1 cellular context compared by ENCODE assay signal in the genomic region with DNA sequence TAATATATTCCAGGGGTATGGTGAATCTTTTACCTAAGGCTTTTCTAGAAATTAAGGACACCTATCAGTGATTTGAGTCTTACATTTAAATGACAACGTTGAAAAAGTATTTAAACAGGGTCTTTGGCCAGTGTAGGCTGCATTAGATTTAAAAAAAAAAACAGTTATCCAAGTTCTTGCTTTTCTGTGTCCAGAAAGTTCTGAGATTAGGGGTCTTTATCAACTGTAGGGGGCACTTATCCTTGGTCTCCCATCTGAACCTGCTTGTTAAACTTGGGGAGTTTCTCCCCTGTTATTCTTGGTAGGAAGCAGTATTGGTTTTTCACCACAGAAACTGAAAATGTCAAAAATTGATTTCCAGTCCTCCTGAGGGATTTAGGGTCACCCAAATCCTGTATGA.
TF ChIP-seq lines count a peak whose summit lies in the region.

No MANE protein-coding gene starts in this region.

TF ChIP-seq in K562, 482 proteins besides CTCF, POLR2A, EP300 and RAD21 (continued from another document):
- TF ChIP-seq, protein P1, sequence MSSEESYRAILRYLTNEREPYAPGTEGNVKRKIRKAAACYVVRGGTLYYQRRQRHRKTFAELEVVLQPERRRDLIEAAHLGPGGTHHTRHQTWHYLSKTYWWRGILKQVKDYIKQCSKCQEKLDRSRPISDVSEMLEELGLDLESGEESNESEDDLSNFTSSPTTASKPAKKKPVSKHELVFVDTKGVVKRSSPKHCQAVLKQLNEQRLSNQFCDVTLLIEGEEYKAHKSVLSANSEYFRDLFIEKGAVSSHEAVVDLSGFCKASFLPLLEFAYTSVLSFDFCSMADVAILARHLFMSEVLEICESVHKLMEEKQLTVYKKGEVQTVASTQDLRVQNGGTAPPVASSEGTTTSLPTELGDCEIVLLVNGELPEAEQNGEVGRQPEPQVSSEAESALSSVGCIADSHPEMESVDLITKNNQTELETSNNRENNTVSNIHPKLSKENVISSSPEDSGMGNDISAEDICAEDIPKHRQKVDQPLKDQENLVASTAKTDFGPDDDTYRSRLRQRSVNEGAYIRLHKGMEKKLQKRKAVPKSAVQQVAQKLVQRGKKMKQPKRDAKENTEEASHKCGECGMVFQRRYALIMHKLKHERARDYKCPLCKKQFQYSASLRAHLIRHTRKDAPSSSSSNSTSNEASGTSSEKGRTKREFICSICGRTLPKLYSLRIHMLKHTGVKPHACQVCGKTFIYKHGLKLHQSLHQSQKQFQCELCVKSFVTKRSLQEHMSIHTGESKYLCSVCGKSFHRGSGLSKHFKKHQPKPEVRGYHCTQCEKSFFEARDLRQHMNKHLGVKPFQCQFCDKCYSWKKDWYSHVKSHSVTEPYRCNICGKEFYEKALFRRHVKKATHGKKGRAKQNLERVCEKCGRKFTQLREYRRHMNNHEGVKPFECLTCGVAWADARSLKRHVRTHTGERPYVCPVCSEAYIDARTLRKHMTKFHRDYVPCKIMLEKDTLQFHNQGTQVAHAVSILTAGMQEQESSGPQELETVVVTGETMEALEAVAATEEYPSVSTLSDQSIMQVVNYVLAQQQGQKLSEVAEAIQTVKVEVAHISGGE (CRISPR knock-in tag; IDR thresholded peaks at IDR 0.05) = 0 out of 6 replicates have a peak, but pooled peaks of 1 of the 3 experiments have one; percentile 47
